ENCODE assay signal across 10 cellular contexts in genomic region chr15:60798821-60799220, GRCh38.
DNase-seq lines count a peak whose midpoint lies in the region; ATAC-seq and TF ChIP-seq lines count a peak whose summit lies in the region.
"Had no signal": no experiment of that assay in that cellular context is flagged by ENCODE, and none has a peak within 500 bp of the region (broad histone marks: within the 10 kb centered on the region; RNA-seq: fewer than 3 reads in every experiment).

No MANE protein-coding gene starts in this region.

- H3K4me1 Mint-ChIP-seq in activated CD4-positive, alpha-beta memory T cell treated with anti-CD3 and anti-CD28 coated beads for 36 hours (ENCODE audit: low read depth), result peaks cover 90% of the 10 kb centered on the region
- H3K4me1 Mint-ChIP-seq in activated CD4-positive, alpha-beta memory T cell treated with anti-CD3 and anti-CD28 coated beads, Interleukin-2, amount 10 ng/mL, durations not matched to agents 7 days and 5 days, result peaks cover 45% of the 10 kb centered on the region
- peaks cover 80% of the 10 kb centered on the region for H3K4me1 Mint-ChIP-seq in stimulated activated naive CD8-positive, alpha-beta T cell treated with anti-CD3 and anti-CD28 coated beads, Interleukin-15, amount 100 ng/mL, for 72 hours

- 58 to 77% methylated on average over 4 of the region's 4 CpGs for WGBS in sigmoid colon, 2 donors

- H3K4me3 ChIP-seq in fibroblast of villous mesenchyme (ENCODE audit: low read depth, low read length) (no peak overlapping the region), sigmoid colon (no peak overlapping the region)

- TF ChIP-seq EP300 in sigmoid colon (IDR thresholded peaks at IDR 0.05), result no peak

- peak overlapping the region; percentile 28 for H3K4me3 Mint-ChIP-seq in activated CD4-positive, alpha-beta memory T cell treated with anti-CD3 and anti-CD28 coated beads for 36 hours
- no peak overlapping the region for H3K4me3 Mint-ChIP-seq in activated CD4-positive, alpha-beta memory T cell treated with anti-CD3 and anti-CD28 coated beads, Interleukin-2, amount 10 ng/mL, durations not matched to agents 7 days and 5 days
- peak overlapping the region; percentile 16 to 24 for H3K4me3 Mint-ChIP-seq in stimulated activated naive CD8-positive, alpha-beta T cell treated with anti-CD3 and anti-CD28 coated beads, Interleukin-15, amount 100 ng/mL, for 72 hours
- H3K4me3 Mint-ChIP-seq: nephron progenitor cell had no signal

- H3K27me3 ChIP-seq in sigmoid colon, result no peaks in the 10 kb centered on the region

- H3K9me3 Mint-ChIP-seq in activated CD4-positive, alpha-beta memory T cell treated with anti-CD3 and anti-CD28 coated beads for 36 hours, result peaks cover 18% of the 10 kb centered on the region
- peaks cover 16% of the 10 kb centered on the region for H3K9me3 Mint-ChIP-seq in activated CD4-positive, alpha-beta memory T cell treated with anti-CD3 and anti-CD28 coated beads, Interleukin-2, amount 10 ng/mL, durations not matched to agents 7 days and 5 days
- H3K9me3 Mint-ChIP-seq in stimulated activated naive CD8-positive, alpha-beta T cell treated with anti-CD3 and anti-CD28 coated beads, Interleukin-15, amount 100 ng/mL, for 72 hours, result peaks cover 0 to 19% of the 10 kb centered on the region in 2 donors

- DNase-seq in activated CD4-positive, alpha-beta memory T cell treated with anti-CD3 and anti-CD28 coated beads for 36 hours, result peak; percentile 84
- DNase-seq in activated CD4-positive, alpha-beta memory T cell treated with anti-CD3 and anti-CD28 coated beads, Interleukin-2, amount 10 ng/mL, durations not matched to agents 7 days and 5 days, result no peak
- DNase-seq in activated CD4-positive, CD25-positive, alpha-beta regulatory T cell treated with anti-CD3 and anti-CD28 coated beads, Interleukin-2, amount 50 U/mL, for 72 hours, result peak; percentile 48
- DNase-seq in fibroblast of villous mesenchyme (ENCODE audit: low read depth) (peak; percentile 47), sigmoid colon (no peak), COR-L47 (lab: John Stamatoyannopoulos, UW) (no peak)
- DNase-seq in stimulated activated naive CD8-positive, alpha-beta T cell treated with anti-CD3 and anti-CD28 coated beads, Interleukin-15, amount 100 ng/mL, for 72 hours, result peak; percentile 11 to 74
- DNase-seq: ACHN, nephron progenitor cell had no signal

- no peaks in the 10 kb centered on the region for H3K36me3 ChIP-seq in sigmoid colon

- TF ChIP-seq POLR2A in sigmoid colon (IDR thresholded peaks at IDR 0.05), result no peak

- ATAC-seq in stimulated activated naive CD8-positive, alpha-beta T cell treated with anti-CD3 and anti-CD28 coated beads, Interleukin-15, amount 100 ng/mL, for 72 hours, result peak; percentile 94
- ATAC-seq in GM19324 (IDR thresholded peaks at IDR 0.05; ENCODE audit: low FRiP score, unreplicated experiment), result no peak

- intact Hi-C loops in activated CD4-positive, alpha-beta memory T cell treated with anti-CD3 and anti-CD28 coated beads for 36 hours (cut with micrococcal nuclease), result loop anchor here (1.0 to 5.0 kb wide), 5 partner anchors 8 to 407 kb away; no protein-coding TSS in a partner anchor
- intact Hi-C loops in sigmoid colon (cut with DNase I), result no loop called here

- peaks cover 0 to 37% (median 24%) of the 10 kb centered on the region in 4 donors for H3K4me1 ChIP-seq in sigmoid colon

- H3K36me3 Mint-ChIP-seq in activated CD4-positive, alpha-beta memory T cell treated with anti-CD3 and anti-CD28 coated beads for 36 hours, result peaks cover 18% of the 10 kb centered on the region
- no peaks in the 10 kb centered on the region for H3K36me3 Mint-ChIP-seq in activated CD4-positive, alpha-beta memory T cell treated with anti-CD3 and anti-CD28 coated beads, Interleukin-2, amount 10 ng/mL, durations not matched to agents 7 days and 5 days (ENCODE audit: low read depth)

- H3K9me3 ChIP-seq in sigmoid colon, result peaks cover 0 to 7% (median 0%) of the 10 kb centered on the region in 4 donors

- CTCF ChIA-PET in activated CD4-positive, alpha-beta memory T cell treated with anti-CD3 and anti-CD28 coated beads for 36 hours (lab: Charles Lee), result interaction anchor here (0.6 to 3.2 kb wide), 21 partner anchors 8 to 1359 kb away, joined by 3 to 28 read pairs (median 4); no protein-coding TSS in a partner anchor
- CTCF ChIA-PET in activated CD4-positive, alpha-beta memory T cell treated with anti-CD3 and anti-CD28 coated beads, Interleukin-2, amount 10 ng/mL, durations not matched to agents 7 days and 5 days (lab: Charles Lee), result interaction anchor here (0.7 to 2.8 kb wide), 6 partner anchors 11 to 412 kb away, joined by 3 to 17 read pairs (median 4); no protein-coding TSS in a partner anchor

- H3K27me3 Mint-ChIP-seq in activated CD4-positive, alpha-beta memory T cell treated with anti-CD3 and anti-CD28 coated beads for 36 hours, result no peaks in the 10 kb centered on the region
- peaks cover 3% of the 10 kb centered on the region for H3K27me3 Mint-ChIP-seq in activated CD4-positive, alpha-beta memory T cell treated with anti-CD3 and anti-CD28 coated beads, Interleukin-2, amount 10 ng/mL, durations not matched to agents 7 days and 5 days
- H3K27me3 Mint-ChIP-seq in stimulated activated naive CD8-positive, alpha-beta T cell treated with anti-CD3 and anti-CD28 coated beads, Interleukin-15, amount 100 ng/mL, for 72 hours, result no peaks in the 10 kb centered on the region

- POLR2A ChIA-PET in activated CD4-positive, alpha-beta memory T cell treated with anti-CD3 and anti-CD28 coated beads for 36 hours (lab: Charles Lee), result interaction anchor here (0.6 to 2.4 kb wide), 21 partner anchors 8 to 244 kb away, joined by 3 to 20 read pairs (median 5); no protein-coding TSS in a partner anchor
- POLR2A ChIA-PET in activated CD4-positive, alpha-beta memory T cell treated with anti-CD3 and anti-CD28 coated beads, Interleukin-2, amount 10 ng/mL, durations not matched to agents 7 days and 5 days (lab: Charles Lee), result interaction anchor here (0.7 to 2.5 kb wide), 4 partner anchors 10 to 95 kb away, joined by 3 to 11 read pairs (median 4); no protein-coding TSS in a partner anchor

- TF ChIP-seq CTCF in fibroblast of villous mesenchyme (IDR thresholded peaks at IDR 0.05; ENCODE audit: insufficient read depth, low read depth, low read length) (no peak), sigmoid colon (IDR thresholded peaks at IDR 0.05) (no peak)

- peak overlapping the region; percentile 82 for H3K27ac Mint-ChIP-seq in activated CD4-positive, alpha-beta memory T cell treated with anti-CD3 and anti-CD28 coated beads for 36 hours
- H3K27ac Mint-ChIP-seq in activated CD4-positive, alpha-beta memory T cell treated with anti-CD3 and anti-CD28 coated beads, Interleukin-2, amount 10 ng/mL, durations not matched to agents 7 days and 5 days, result no peak overlapping the region
- H3K27ac Mint-ChIP-seq in stimulated activated naive CD8-positive, alpha-beta T cell treated with anti-CD3 and anti-CD28 coated beads, Interleukin-15, amount 100 ng/mL, for 72 hours, result peak overlapping the region in 1 of 2 donors; percentile 80
- H3K27ac Mint-ChIP-seq: nephron progenitor cell had no signal

- peak overlapping the region in 1 of 4 donors; percentile 13 for H3K27ac ChIP-seq in sigmoid colon

Comparison
In these comparisons a context has a peak if more than half of its experiments do, and no peak if none do; other contexts are left out.
1. DNase-seq: peak in activated CD4-positive, alpha-beta memory T cell treated with anti-CD3 and anti-CD28 coated beads for 36 hours (single experiment), activated CD4-positive, CD25-positive, alpha-beta regulatory T cell treated with anti-CD3 and anti-CD28 coated beads, Interleukin-2, amount 50 U/mL, for 72 hours (single experiment), fibroblast of villous mesenchyme (single experiment) and stimulated activated naive CD8-positive, alpha-beta T cell treated with anti-CD3 and anti-CD28 coated beads, Interleukin-15, amount 100 ng/mL, for 72 hours (2 of 2); none in activated CD4-positive, alpha-beta memory T cell treated with anti-CD3 and anti-CD28 coated beads, Interleukin-2, amount 10 ng/mL, durations not matched to agents 7 days and 5 days (single experiment), sigmoid colon (single experiment) and COR-L47 (single experiment).